Comparison of ENCODE assay signal across 8 cellular contexts in genomic region chr15:75648156-75649000, GRCh38. TPM values are rescaled to one million over a fixed set of nuclear protein-coding genes. Genes with fewer than 3 reads are reported as not detected.
DNase-seq lines count a peak whose midpoint lies in the region; ATAC-seq and TF ChIP-seq lines count a peak whose summit lies in the region.

No MANE protein-coding gene starts in this region.

- H3K4me3 Mint-ChIP-seq in activated naive CD4-positive, alpha-beta T cell treated with anti-CD3 and anti-CD28 coated beads, Interleukin-2, amount 10 ng/mL, durations not matched to agents 7 days and 5 days = peak overlapping the region; percentile 76
- peak overlapping the region; percentile 79 for H3K4me3 Mint-ChIP-seq in activated naive CD8-positive, alpha-beta T cell treated with anti-CD3 and anti-CD28 coated beads, Interleukin-2, amount 10 ng/mL, durations not matched to agents 7 days and 5 days
- peak overlapping the region; percentile 90 for H3K4me3 Mint-ChIP-seq in progenitor cell of endocrine pancreas (ENCODE audit: low read depth)

- no peaks in the 10 kb centered on the region for H3K9me3 Mint-ChIP-seq in activated naive CD4-positive, alpha-beta T cell treated with anti-CD3 and anti-CD28 coated beads, Interleukin-2, amount 10 ng/mL, durations not matched to agents 7 days and 5 days
- H3K9me3 Mint-ChIP-seq in activated naive CD8-positive, alpha-beta T cell treated with anti-CD3 and anti-CD28 coated beads, Interleukin-2, amount 10 ng/mL, durations not matched to agents 7 days and 5 days = no peaks in the 10 kb centered on the region
- H3K9me3 Mint-ChIP-seq in progenitor cell of endocrine pancreas (ENCODE audit: low read depth) = no peaks in the 10 kb centered on the region

- peaks cover 25% of the 10 kb centered on the region for H3K4me1 Mint-ChIP-seq in activated naive CD4-positive, alpha-beta T cell treated with anti-CD3 and anti-CD28 coated beads, Interleukin-2, amount 10 ng/mL, durations not matched to agents 7 days and 5 days
- peaks cover 12% of the 10 kb centered on the region for H3K4me1 Mint-ChIP-seq in activated naive CD8-positive, alpha-beta T cell treated with anti-CD3 and anti-CD28 coated beads, Interleukin-2, amount 10 ng/mL, durations not matched to agents 7 days and 5 days
- peaks cover 51% of the 10 kb centered on the region for H3K4me1 Mint-ChIP-seq in progenitor cell of endocrine pancreas (ENCODE audit: low read depth)

- intact Hi-C loops in left ventricle myocardium superior (cut with micrococcal nuclease) = no loop called here

- CTCF ChIA-PET in activated naive CD4-positive, alpha-beta T cell treated with anti-CD3 and anti-CD28 coated beads, Interleukin-2, amount 10 ng/mL, durations not matched to agents 7 days and 5 days (lab: Charles Lee) = interaction anchor here (1.0 to 2.2 kb wide), 6 partner anchors 11 to 281 kb away, joined by 3 to 15 read pairs (median 4); partner anchors contain the start of gene MAN2C1

- POLR2A ChIA-PET in activated naive CD8-positive, alpha-beta T cell treated with anti-CD3 and anti-CD28 coated beads, Interleukin-2, amount 10 ng/mL, durations not matched to agents 7 days and 5 days (lab: Charles Lee) = interaction anchor here (0.8 to 3.1 kb wide), 8 partner anchors 9 to 300 kb away, joined by 3 to 30 read pairs (median 8); partner anchors contain the start of genes IMP3, MAN2C1, SIN3A and SNUPN

- ATAC-seq in activated naive CD8-positive, alpha-beta T cell treated with anti-CD3 and anti-CD28 coated beads, Interleukin-2, amount 10 ng/mL, durations not matched to agents 7 days and 5 days (ENCODE audit: low read depth) = no peak
- peak; percentile 47 for ATAC-seq in left ventricle myocardium superior
- no peak for ATAC-seq in GM18502 (IDR thresholded peaks at IDR 0.05; ENCODE audit: poor library complexity, unreplicated experiment)

- H3K27ac Mint-ChIP-seq in activated naive CD4-positive, alpha-beta T cell treated with anti-CD3 and anti-CD28 coated beads, Interleukin-2, amount 10 ng/mL, durations not matched to agents 7 days and 5 days = peak overlapping the region; percentile 64
- H3K27ac Mint-ChIP-seq in activated naive CD8-positive, alpha-beta T cell treated with anti-CD3 and anti-CD28 coated beads, Interleukin-2, amount 10 ng/mL, durations not matched to agents 7 days and 5 days = no peak overlapping the region
- H3K27ac Mint-ChIP-seq in progenitor cell of endocrine pancreas = peak overlapping the region; percentile 98

- no peak for DNase-seq in activated naive CD4-positive, alpha-beta T cell treated with anti-CD3 and anti-CD28 coated beads, Interleukin-2, amount 10 ng/mL, durations not matched to agents 7 days and 5 days
- DNase-seq in activated naive CD4-positive, alpha-beta T cell (lab: John Stamatoyannopoulos, UW) = no peak
- no peak for DNase-seq in activated naive CD8-positive, alpha-beta T cell treated with anti-CD3 and anti-CD28 coated beads, Interleukin-2, amount 10 ng/mL, durations not matched to agents 7 days and 5 days
- DNase-seq in left ventricle myocardium superior (peak; percentile 58), progenitor cell of endocrine pancreas (ENCODE audit: low spot score, unreplicated experiment) (peak; percentile 62), RPMI8226 (no peak), foreskin melanocyte (no peak)

- no peak for TF ChIP-seq CTCF in progenitor cell of endocrine pancreas (IDR thresholded peaks at IDR 0.05; ENCODE audit: unreplicated experiment)

- H3K36me3 Mint-ChIP-seq in activated naive CD4-positive, alpha-beta T cell treated with anti-CD3 and anti-CD28 coated beads, Interleukin-2, amount 10 ng/mL, durations not matched to agents 7 days and 5 days = no peaks in the 10 kb centered on the region
- no peaks in the 10 kb centered on the region for H3K36me3 Mint-ChIP-seq in activated naive CD8-positive, alpha-beta T cell treated with anti-CD3 and anti-CD28 coated beads, Interleukin-2, amount 10 ng/mL, durations not matched to agents 7 days and 5 days
- peaks cover 13% of the 10 kb centered on the region for H3K36me3 Mint-ChIP-seq in progenitor cell of endocrine pancreas (ENCODE audit: insufficient read depth)

- H3K27me3 Mint-ChIP-seq in activated naive CD4-positive, alpha-beta T cell treated with anti-CD3 and anti-CD28 coated beads, Interleukin-2, amount 10 ng/mL, durations not matched to agents 7 days and 5 days = peaks cover 61% of the 10 kb centered on the region
- peaks cover 17% of the 10 kb centered on the region for H3K27me3 Mint-ChIP-seq in activated naive CD8-positive, alpha-beta T cell treated with anti-CD3 and anti-CD28 coated beads, Interleukin-2, amount 10 ng/mL, durations not matched to agents 7 days and 5 days
- peaks cover 8% of the 10 kb centered on the region for H3K27me3 Mint-ChIP-seq in progenitor cell of endocrine pancreas

RNA-seq across cellular contexts. Expression of gene SNX33, which starts 0.7 kb away (rescaled TPM):
- 1 to 10 TPM; 2.1 to 2.6 TPM for total RNA-seq in activated naive CD8-positive, alpha-beta T cell treated with anti-CD3 and anti-CD28 coated beads, Interleukin-2, amount 10 ng/mL, durations not matched to agents 7 days and 5 days
- total RNA-seq in left ventricle myocardium superior (12.0 TPM), progenitor cell of endocrine pancreas (24.5 and 29.3 TPM in 2 replicates)

RNA-seq across cellular contexts. Expression of gene IMP3, which starts 8.4 kb away (rescaled TPM):
- total RNA-seq in activated naive CD8-positive, alpha-beta T cell treated with anti-CD3 and anti-CD28 coated beads, Interleukin-2, amount 10 ng/mL, durations not matched to agents 7 days and 5 days = 10 to 100 TPM; 85.3 to 87.1 TPM
- total RNA-seq in left ventricle myocardium superior = 45.3 TPM
- total RNA-seq in progenitor cell of endocrine pancreas = 53.7 and 54.0 TPM in 2 replicates

RNA-seq across cellular contexts. Expression of gene SNUPN, which starts 22.9 kb away (rescaled TPM):
- 10 to 100 TPM; 27.1 to 30.4 TPM for total RNA-seq in activated naive CD8-positive, alpha-beta T cell treated with anti-CD3 and anti-CD28 coated beads, Interleukin-2, amount 10 ng/mL, durations not matched to agents 7 days and 5 days
- total RNA-seq in left ventricle myocardium superior (18.1 TPM), progenitor cell of endocrine pancreas (16.0 and 21.1 TPM in 2 replicates)

Comparison
In these comparisons a context has a peak if more than half of its experiments do, and no peak if none do; other contexts are left out.
1. DNase-seq: peak in left ventricle myocardium superior (single experiment) and progenitor cell of endocrine pancreas (single experiment); none in activated naive CD4-positive, alpha-beta T cell treated with anti-CD3 and anti-CD28 coated beads, Interleukin-2, amount 10 ng/mL, durations not matched to agents 7 days and 5 days (single experiment), activated naive CD4-positive, alpha-beta T cell (0 of 4), activated naive CD8-positive, alpha-beta T cell treated with anti-CD3 and anti-CD28 coated beads, Interleukin-2, amount 10 ng/mL, durations not matched to agents 7 days and 5 days (single experiment), RPMI8226 (single experiment) and foreskin melanocyte (single experiment).
2. Peak in every context shown above with its lines, with median percentiles within 50 percentile points of each other: H3K4me3 Mint-ChIP-seq.